ENCODE assay signal across 19 cellular contexts in the genomic region with DNA sequence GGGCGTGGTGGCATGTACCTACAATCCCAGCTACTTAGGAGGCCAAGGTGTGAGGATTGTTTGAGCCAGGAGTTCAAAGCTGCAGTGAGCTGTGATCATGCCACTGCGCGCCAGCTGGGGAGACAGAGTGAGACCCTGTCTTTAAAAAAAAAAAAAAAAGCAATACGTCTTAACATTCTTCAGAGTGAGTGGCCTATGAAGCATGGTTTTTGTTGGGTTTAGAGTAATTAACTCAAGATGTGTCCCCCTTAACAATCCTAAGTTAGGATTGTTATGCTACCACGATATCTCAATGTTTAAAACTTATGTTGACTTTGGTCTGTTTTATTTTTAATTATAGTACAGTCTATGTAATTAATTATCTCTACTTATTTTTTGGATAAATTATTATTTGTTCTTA. TPM values are rescaled to one million over a fixed set of nuclear protein-coding genes. Genes with fewer than 3 reads are reported as not detected.
DNase-seq lines count a peak whose midpoint lies in the region; ATAC-seq and TF ChIP-seq lines count a peak whose summit lies in the region.
"Had no signal": no experiment of that assay in that cellular context is flagged by ENCODE, and none has a peak within 500 bp of the region (broad histone marks: within the 10 kb centered on the region; RNA-seq: fewer than 3 reads in every experiment).

No MANE protein-coding gene starts in this region.

- TF ChIP-seq CTCF in AG10803 (conservative IDR thresholded peaks at IDR 0.05; ENCODE audit: low read length) (no peak), HFFc6 (IDR thresholded peaks at IDR 0.05) (no peak), colonic mucosa (IDR thresholded peaks at IDR 0.05) (no peak)

- no peaks in the 10 kb centered on the region for H3K27me3 Mint-ChIP-seq in HFFc6 (ENCODE audit: insufficient read depth)

- DNase-seq in AG10803 (ENCODE audit: low read depth) (peak; percentile 67), GM03348 (ENCODE audit: low spot score) (peak; percentile 24), HFFc6 (peak; percentile 7), H4 (ENCODE audit: low spot score) (no peak), left lobe of liver (ENCODE audit: low spot score) (no peak), colonic mucosa (no peak)
- DNase-seq in stimulated activated naive CD8-positive, alpha-beta T cell treated with anti-CD3 and anti-CD28 coated beads, Interleukin-15, Interleukin-2, amounts not matched to agents 100 U/mL and 50 U/mL, for 24 hours: no peak
- DNase-seq: C1 segment of cervical spinal cord; CD4-positive, CD25-positive, alpha-beta regulatory T cell; CD8-positive, alpha-beta memory T cell; COR-L47; DMS 273 treated with DMSO at 0.1 percent for 48 hours; DMS53; DND-41; GOT3; H9; IMR-90 had no signal

- H3K9me3 ChIP-seq in colonic mucosa: no peaks in the 10 kb centered on the region

- no peak overlapping the region for H3K9ac ChIP-seq in colonic mucosa (ENCODE audit: low read depth in 2 of 2, low read length in 2 of 2)

- H3K36me3 ChIP-seq in colonic mucosa: no peaks in the 10 kb centered on the region

- no peaks in the 10 kb centered on the region for H3K9me3 Mint-ChIP-seq in HFFc6
- H3K9me3 Mint-ChIP-seq: CD8-positive, alpha-beta memory T cell; H9 had no signal

- peak overlapping the region; percentile 53; the same call in 1 of the 2 replicates for H3K4me3 Mint-ChIP-seq in HFFc6
- H3K4me3 Mint-ChIP-seq: B cell; CD4-positive, CD25-positive, alpha-beta regulatory T cell; CD8-positive, alpha-beta memory T cell; H9 had no signal

- no peak overlapping the region for H3K27ac ChIP-seq in colonic mucosa

- intact Hi-C loops in colonic mucosa (cut with DNase I): no loop called here

- H3K4me3 ChIP-seq in AG10803 (ENCODE audit: low read length) (no peak overlapping the region), colonic mucosa (no peak overlapping the region)
- H3K4me3 ChIP-seq: K562 had no signal

- H3K4me1 Mint-ChIP-seq in HFFc6 (ENCODE audit: low read depth): peaks cover 61% of the 10 kb centered on the region
- H3K4me1 Mint-ChIP-seq: B cell; CD4-positive, CD25-positive, alpha-beta regulatory T cell; CD8-positive, alpha-beta memory T cell had no signal

- peak overlapping the region; percentile 64 for H3K27ac Mint-ChIP-seq in HFFc6
- H3K27ac Mint-ChIP-seq: B cell; CD4-positive, CD25-positive, alpha-beta regulatory T cell; CD8-positive, alpha-beta memory T cell; H9 had no signal

- H3K27me3 ChIP-seq in colonic mucosa: no peaks in the 10 kb centered on the region

- H3K4me1 ChIP-seq in colonic mucosa: no peaks in the 10 kb centered on the region

- peaks cover 7% of the 10 kb centered on the region; the same call in 1 of the 2 replicates for H3K36me3 Mint-ChIP-seq in HFFc6 (ENCODE audit: low read depth)
- H3K36me3 Mint-ChIP-seq: CD4-positive, CD25-positive, alpha-beta regulatory T cell; CD8-positive, alpha-beta memory T cell had no signal

- no peak for ATAC-seq in stimulated activated naive CD8-positive, alpha-beta T cell treated with anti-CD3 and anti-CD28 coated beads, Interleukin-15, Interleukin-2, amounts not matched to agents 100 U/mL and 50 U/mL, for 24 hours
- ATAC-seq in left lobe of liver: no peak
- ATAC-seq: K562 had no signal

RNA-seq across cellular contexts. Expression of gene KIAA1549L, which starts 37.4 kb away (rescaled TPM):
- 10 to 100 TPM; 41.5 to 53.5 (median 46.7) TPM for total RNA-seq in HFFc6 (2021; fragmentation: NEBNext Ultra II Directional; extraction: Animal tissue kit (Norgen Biotek cat#: 25700))
- 1.2 and 2.0 TPM in 2 replicates for total RNA-seq in H4 (2014; rRNA removed; shearing (Covaris generic))
- total RNA-seq in left lobe of liver (0.03 TPM), colonic mucosa (under 1 TPM; 0.72 to 0.89 TPM)
- total RNA-seq: B cell; CD4-positive, CD25-positive, alpha-beta regulatory T cell; CD8-positive, alpha-beta memory T cell; K562 had no signal

Comparison
In these comparisons a context has a peak if more than half of its experiments do, and no peak if none do; other contexts are left out.
1. DNase-seq: peak in AG10803 (single experiment), GM03348 (single experiment) and HFFc6 (single experiment); none in stimulated activated naive CD8-positive, alpha-beta T cell treated with anti-CD3 and anti-CD28 coated beads, Interleukin-15, Interleukin-2, amounts not matched to agents 100 U/mL and 50 U/mL, for 24 hours (single experiment), H4 (single experiment), left lobe of liver (single experiment) and colonic mucosa (single experiment).
2. RNA of gene KIAA1549L, which starts 37.4 kb away (total RNA-seq): 41.5 to 53.5 TPM in HFFc6; 1.2 to 2.0 TPM in H4, 0.72 to 0.89 TPM in colonic mucosa and 0.03 TPM in left lobe of liver (single experiment); every median in the first group is over 10 times any median in the second.